9 cellular contexts compared by ENCODE assay signal in genomic region chr9:127185931-127186781, GRCh38.
DNase-seq lines count a peak whose midpoint lies in the region; ATAC-seq and TF ChIP-seq lines count a peak whose summit lies in the region.
"Had no signal": no experiment of that assay in that cellular context is flagged by ENCODE, and none has a peak within 500 bp of the region (broad histone marks: within the 10 kb centered on the region; RNA-seq: fewer than 3 reads in every experiment).

No MANE protein-coding gene starts in this region.

- peak in 12 of 14 donors; percentile 23 to 98 (median 76) for DNase-seq in C1 segment of cervical spinal cord (lab: John Stamatoyannopoulos, UW)
- DNase-seq in hypothalamus (lab: John Stamatoyannopoulos, UW): peak in 49 of 51 donors; percentile 36 to 94 (median 76)
- peak; percentile 87 for DNase-seq in putamen (ENCODE audit: low spot score)
- no peak for DNase-seq in T-helper 1 cell
- DNase-seq in Karpas-422: no peak
- DNase-seq: activated naive CD4-positive, alpha-beta T cell treated with Interleukin-2 at 50 U/mL for 16 hours had no signal

- peak overlapping the region in 4 of 5 experiments; percentile 20 to 40 (median 28) for H3K4me3 Mint-ChIP-seq in brain

- no peak overlapping the region for H3K27ac ChIP-seq in Karpas-422 (ENCODE audit: low read length)

- H3K27me3 ChIP-seq in Karpas-422 (ENCODE audit: low read length): no peaks in the 10 kb centered on the region

- no peak for ATAC-seq in GM19324 (IDR thresholded peaks at IDR 0.05; ENCODE audit: low FRiP score, unreplicated experiment)
- ATAC-seq in HG03135 (IDR thresholded peaks at IDR 0.05; ENCODE audit: unreplicated experiment): no peak

- no peaks in the 10 kb centered on the region for H3K9me3 Mint-ChIP-seq in brain

- peaks cover 3% of the 10 kb centered on the region for H3K27me3 Mint-ChIP-seq in brain

- H3K36me3 Mint-ChIP-seq in brain: peaks cover 21% of the 10 kb centered on the region

- H4K20me1 ChIP-seq in Karpas-422 (ENCODE audit: insufficient read depth, low read depth, low read length): no peaks in the 10 kb centered on the region

- H3K79me2 ChIP-seq in Karpas-422 (ENCODE audit: low read length): no peaks in the 10 kb centered on the region

- no peak overlapping the region for H3K9ac ChIP-seq in Karpas-422 (ENCODE audit: low read length)

- no peak overlapping the region for H3K4me3 ChIP-seq in Karpas-422 (ENCODE audit: low read length)

- no peak overlapping the region for H3K4me2 ChIP-seq in Karpas-422 (ENCODE audit: low read depth, low read length, poor library complexity, severe bottlenecking)

- H3K27ac Mint-ChIP-seq in brain: peak overlapping the region in 4 of 5 experiments; percentile 89 to 95 (median 94)

- no peaks in the 10 kb centered on the region for H3K36me3 ChIP-seq in Karpas-422 (ENCODE audit: insufficient read depth, low read length)

- no peak for TF ChIP-seq CTCF in brain (conservative IDR thresholded peaks at IDR 0.05)

- H3K4me1 ChIP-seq in Karpas-422 (ENCODE audit: low read length): peaks cover 5% of the 10 kb centered on the region

- peaks cover 49% of the 10 kb centered on the region for H3K4me1 Mint-ChIP-seq in brain

- no peaks in the 10 kb centered on the region for H3K9me2 ChIP-seq in Karpas-422 (replicated peaks; ENCODE audit: insufficient read depth, low read length)

- no peaks in the 10 kb centered on the region for H3K9me3 ChIP-seq in Karpas-422 (ENCODE audit: low read length)

- H2AFZ ChIP-seq in Karpas-422 (ENCODE audit: low read length): no peak overlapping the region

Comparison
In these comparisons a context has a peak if more than half of its experiments do, and no peak if none do; other contexts are left out.
1. DNase-seq: peak in C1 segment of cervical spinal cord (12 of 14), hypothalamus (49 of 51) and putamen (single experiment); none in T-helper 1 cell (0 of 5) and Karpas-422 (single experiment).